In genomic region chr20:41532935-41533334, GRCh38 we compare ENCODE assay signal across 16 cellular contexts.
A peak's percentile ranks its signal among the peaks of the same experiment; 100 is the strongest.
DNase-seq lines count a peak whose midpoint lies in the region; ATAC-seq, FAIRE-seq and TF ChIP-seq lines count a peak whose summit lies in the region.
"Had no signal": no experiment of that assay in that cellular context is flagged by ENCODE, and none has a peak within 500 bp of the region (broad histone marks: within the 10 kb centered on the region; RNA-seq: fewer than 3 reads in every experiment).

No MANE protein-coding gene starts in this region.

- intact Hi-C loops in Caco-2 (cut with micrococcal nuclease; ENCODE audit: unreplicated experiment), result no loop called here
- intact Hi-C loops in HepG2 (cut with micrococcal nuclease; ENCODE audit: unreplicated experiment), result loop anchor here (1.0 to 5.0 kb wide), 3 partner anchors 36 to 190 kb away; partner anchors contain the start of gene CHD6

- H3K9ac ChIP-seq in HepG2 (ENCODE audit: insufficient read depth, low read depth, low read length), result no peak overlapping the region

- CTCF ChIA-PET in Caco-2 (lab: Charles Lee) (no interaction called here), HepG2 (lab: Yijun Ruan, JAX; ENCODE audit: low intra/inter-chr PET ratio, low total read pairs) (no interaction called here)

- H3K27ac ChIP-seq in C4-2B, result peak overlapping the region; percentile 57
- peak overlapping the region; percentile 52 for H3K27ac ChIP-seq in HepG2 (ENCODE audit: extremely low read length, insufficient read depth, low read length)
- no peak overlapping the region for H3K27ac ChIP-seq in foreskin keratinocyte
- H3K27ac ChIP-seq: SJCRH30 had no signal

- no peak for ATAC-seq in T-helper 17 cell
- ATAC-seq in HepG2, result peak; percentile 19
- no peak for ATAC-seq in foreskin keratinocyte

- FAIRE-seq in HepG2 (lab: Jason Lieb, UNC), result no peak
- FAIRE-seq: D721Med, G401.6 had no signal

- H3K4me3 ChIP-seq in Caco-2 (ENCODE audit: low read depth, low read length) (no peak overlapping the region), HepG2 (replicated peaks in 1 of 3; ENCODE audit: insufficient read depth in 1 of 3, low read depth in 2 of 3, low read length in 3 of 3) (peak overlapping the region in 1 of 3 experiments; percentile 41; a peak in 2 of 6 replicates)
- H3K4me3 ChIP-seq: SJCRH30 had no signal

- peaks cover 8% of the 10 kb centered on the region; the same call in 1 of the 2 replicates for H3K9me3 ChIP-seq in Caco-2
- no peaks in the 10 kb centered on the region for H3K9me3 ChIP-seq in T-helper 17 cell (ENCODE audit: control insufficient read depth, low read length, poor library complexity, severe bottlenecking)
- H3K9me3 ChIP-seq in HepG2 (ENCODE audit: low read length), result 0 out of 2 replicates have a peak, but pooled peaks cover 4% of the 10 kb centered on the region

- H3K27ac Mint-ChIP-seq in Caco-2 (ENCODE audit: unreplicated experiment) (peak overlapping the region; percentile 2), T-helper 17 cell (peak overlapping the region; percentile 1)
- H3K27ac Mint-ChIP-seq: B cell had no signal

- DNase-seq in Caco-2, result no peak
- no peak for DNase-seq in T-helper 17 cell
- DNase-seq in HepG2 (ENCODE audit: low spot score), result no peak
- DNase-seq in activated CD4-positive, CD25-positive, alpha-beta regulatory T cell (lab: John Stamatoyannopoulos, UW), result no peak
- DNase-seq in SHP77 treated with DMSO at 0.1 percent for 48 hours (lab: John Stamatoyannopoulos, UW), result no peak
- no peak for DNase-seq in foreskin keratinocyte
- DNase-seq: CD4-positive, alpha-beta memory T cell; DND-41; H7; NCI-H1436; NCI-H510A treated with DMSO at 0.1 percent for 48 hours; SJCRH30 had no signal

- H3K4me3 Mint-ChIP-seq in Caco-2 (ENCODE audit: unreplicated experiment) (no peak overlapping the region), T-helper 17 cell (no peak overlapping the region)
- H3K4me3 Mint-ChIP-seq: B cell; CD4-positive, alpha-beta memory T cell had no signal

- H3K36me3 Mint-ChIP-seq in Caco-2 (ENCODE audit: insufficient read depth, unreplicated experiment), result peaks cover 12% of the 10 kb centered on the region
- H3K36me3 Mint-ChIP-seq in T-helper 17 cell (ENCODE audit: low read depth), result peaks cover 14% of the 10 kb centered on the region

- WGBS in HepG2 (ENCODE audit: low lambda C conversion rate), result 79% methylated on average over 11 of the region's 11 CpGs

- TF ChIP-seq CTCF in C4-2B (conservative IDR thresholded peaks at IDR 0.05), result no peak
- no peak for TF ChIP-seq CTCF in Caco-2 (IDR thresholded peaks at IDR 0.05; ENCODE audit: insufficient read depth in 1 of 2, low read depth in 1 of 2, low read length in 1 of 2, severe bottlenecking in 1 of 2, unreplicated experiment in 1 of 2)
- TF ChIP-seq CTCF in HepG2 (CRISPR knock-in tag; IDR thresholded peaks at IDR 0.05), result no peak
- TF ChIP-seq CTCF in foreskin keratinocyte (conservative IDR thresholded peaks at IDR 0.05), result no peak

- peaks cover 8% of the 10 kb centered on the region; the same call in 1 of the 2 replicates for H4K20me1 ChIP-seq in HepG2 (ENCODE audit: insufficient read depth, low read length)

- peak overlapping the region; percentile 51 for H3K4me2 ChIP-seq in HepG2 (ENCODE audit: low read depth, low read length)

- no peak for TF ChIP-seq POLR2A in HepG2 (IDR thresholded peaks at IDR 0.05; ENCODE audit: insufficient read depth in 1 of 2, low read depth in 2 of 2, low read length in 2 of 2)

- H3K27me3 ChIP-seq in Caco-2 (replicated peaks; ENCODE audit: control insufficient read depth, insufficient read depth, low read length), result no peaks in the 10 kb centered on the region
- no peaks in the 10 kb centered on the region for H3K27me3 ChIP-seq in HepG2 (ENCODE audit: control insufficient read depth in 1 of 2, insufficient read depth in 2 of 2, low read length in 2 of 2)
- H3K27me3 ChIP-seq in foreskin keratinocyte, result no peaks in the 10 kb centered on the region
- H3K27me3 ChIP-seq: SJCRH30 had no signal

- BruUV-seq in Caco-2 (replicated peaks; lab: Mats Ljungman, UMichigan) (TSS peak; percentile 63), HepG2 (replicated peaks; lab: Mats Ljungman, UMichigan) (no TSS peak)

- H3K4me1 Mint-ChIP-seq in Caco-2 (ENCODE audit: low read depth, unreplicated experiment) (peaks cover 8% of the 10 kb centered on the region), T-helper 17 cell (peaks cover 23% of the 10 kb centered on the region)

- peaks cover 49% of the 10 kb centered on the region for H3K79me2 ChIP-seq in HepG2 (ENCODE audit: insufficient read depth, low read length)

- H3K9me3 Mint-ChIP-seq in Caco-2 (ENCODE audit: unreplicated experiment), result no peaks in the 10 kb centered on the region

- H3K4me1 ChIP-seq in Caco-2 (no peaks in the 10 kb centered on the region), HepG2 (ENCODE audit: insufficient read depth, low read length) (peaks cover 53% of the 10 kb centered on the region), foreskin keratinocyte (no peaks in the 10 kb centered on the region)

- TF ChIP-seq RAD21 in HepG2 (CRISPR knock-in tag; IDR thresholded peaks at IDR 0.05), result no peak

- POLR2A ChIA-PET in Caco-2 (lab: Charles Lee), result no interaction called here
- POLR2A ChIA-PET in HepG2 (lab: Yijun Ruan, JAX), result interaction anchor here (1.6 kb wide), 1 partner anchor 86 kb away, joined by 7 read pairs; the partner anchor contains the start of gene CHD6

- H3K27me3 Mint-ChIP-seq in Caco-2 (ENCODE audit: insufficient read depth, unreplicated experiment) (no peaks in the 10 kb centered on the region), T-helper 17 cell (no peaks in the 10 kb centered on the region)
- H3K27me3 Mint-ChIP-seq: B cell; CD4-positive, alpha-beta memory T cell had no signal

- in situ Hi-C loops in HepG2 (cut with HindIII; ENCODE audit: extremely low pct_ligation_motif_present, low pct_unique_long_range_greater_than_20kb), result no loop called here

- peaks cover 4% of the 10 kb centered on the region for H3K36me3 ChIP-seq in Caco-2 (ENCODE audit: control insufficient read depth, insufficient read depth, low read length)
- peaks cover 7 to 38% of the 10 kb centered on the region in 2 experiments for H3K36me3 ChIP-seq in HepG2 (replicated peaks in 1 of 2; ENCODE audit: control insufficient read depth in 1 of 2, insufficient read depth in 2 of 2, low read length in 2 of 2)

- no peak overlapping the region for H2AFZ ChIP-seq in HepG2 (ENCODE audit: low read length)

- TF ChIP-seq EP300 in HepG2 (IDR thresholded peaks at IDR 0.05; ENCODE audit: low read depth in 2 of 2, low read length in 2 of 2), result no peak
- TF ChIP-seq EP300 in HepG2 (CRISPR knock-in tag; IDR thresholded peaks at IDR 0.05; ENCODE audit: borderline replicate concordance), result no peak

TF ChIP-seq in HepG2, 621 proteins besides CTCF, POLR2A, EP300 and RAD21 (continues in another document):
- no peak for TF ChIP-seq MAZ (IDR thresholded peaks at IDR 0.05; ENCODE audit: borderline replicate concordance, low read depth, low read length)
- TF ChIP-seq MAZ (CRISPR knock-in tag; IDR thresholded peaks at IDR 0.05; ENCODE audit: low read depth), result no peak
- TF ChIP-seq SSRP1 (CRISPR knock-in tag; IDR thresholded peaks at IDR 0.05), result no peak
- TF ChIP-seq RXRA (CRISPR knock-in tag; IDR thresholded peaks at IDR 0.05), result 0 out of 2 replicates have a peak, but pooled peaks have one; percentile 3
- no peak for TF ChIP-seq BRD4 (CRISPR knock-in tag; IDR thresholded peaks at IDR 0.05)
- no peak for TF ChIP-seq ZFP62 (CRISPR knock-in tag; IDR thresholded peaks at IDR 0.05)
- no peak for TF ChIP-seq ERF (CRISPR knock-in tag; IDR thresholded peaks at IDR 0.05)
- 0 out of 2 replicates have a peak, but pooled peaks have one; percentile 24 for TF ChIP-seq ZBTB7A (CRISPR knock-in tag; IDR thresholded peaks at IDR 0.05)
- peak; percentile 41 for TF ChIP-seq HNRNPH1 (optimal IDR thresholded peaks at IDR 0.05; ENCODE audit: low read depth, low read length)
- no peak for TF ChIP-seq ZNF776 (CRISPR knock-in tag; IDR thresholded peaks at IDR 0.05)
- no peak for TF ChIP-seq MTA1 (CRISPR knock-in tag; IDR thresholded peaks at IDR 0.05; ENCODE audit: borderline replicate concordance)
